Comparison of ENCODE assay signal across 28 cellular contexts in genomic region chr4:182425302-182425701, GRCh38.
"Had no signal": no experiment of that assay in that cellular context is flagged by ENCODE, and none has a peak within 500 bp of the region (broad histone marks: within the 10 kb centered on the region; RNA-seq: fewer than 3 reads in every experiment).

No MANE protein-coding gene starts in this region.

- DNase-seq: activated CD4-positive, alpha-beta memory T cell treated with anti-CD3 and anti-CD28 coated beads, Interleukin-2, amount 10 ng/mL, durations not matched to agents 7 days and 5 days; activated CD4-positive, alpha-beta T cell treated with anti-CD3 and anti-CD28 coated beads for 1 hour; activated CD4-positive, alpha-beta T cell treated with anti-CD3 and anti-CD28 coated beads for 36 hours; activated CD4-positive, alpha-beta T cell treated with anti-CD3 and anti-CD28 coated beads for 48 hours; activated CD4-positive, alpha-beta T cell treated with anti-CD3 and anti-CD28 coated beads, Interleukin-2, amount 10 ng/mL, durations not matched to agents 7 days and 5 days; activated CD4-positive, alpha-beta T cell treated with anti-CD3 and anti-CD28 coated beads, Interleukin-2, amount 50 U/mL, for 48 hours; activated CD4-positive, CD25-positive, alpha-beta regulatory T cell; activated CD8-positive, alpha-beta memory T cell treated with anti-CD3 and anti-CD28 coated beads for 24 hours; activated CD8-positive, alpha-beta memory T cell treated with anti-CD3 and anti-CD28 coated beads, Interleukin-2, amount 10 ng/mL, durations not matched to agents 7 days and 5 days; activated CD8-positive, alpha-beta memory T cell treated with anti-CD3 and anti-CD28 coated beads, Interleukin-2, amount 50 U/mL, for 48 hours; activated CD8-positive, alpha-beta T cell treated with anti-CD3 and anti-CD28 coated beads, Interleukin-2, amount 10 ng/mL, durations not matched to agents 7 days and 5 days; activated effector memory CD4-positive, alpha-beta T cell treated with Interleukin-2 at 50 U/mL for 16 hours; activated gamma-delta T cell; activated naive CD4-positive, alpha-beta T cell treated with anti-CD3 and anti-CD28 coated beads, Interleukin-2, amount 10 ng/mL, durations not matched to agents 7 days and 5 days; activated naive CD4-positive, alpha-beta T cell treated with Interleukin-2 at 50 U/mL for 16 hours; activated naive CD8-positive, alpha-beta T cell treated with anti-CD3 and anti-CD28 coated beads, Interleukin-2, amount 10 ng/mL, durations not matched to agents 7 days and 5 days; activated naive CD8-positive, alpha-beta T cell treated with anti-CD3 and anti-CD28 coated beads, Interleukin-2, amount 50 U/mL, for 24 hours; activated T-cell treated with anti-CD3 and anti-CD28 coated beads, Interleukin-2, amount 50 U/mL, for 24 hours; activated T-cell treated with anti-CD3 and anti-CD28 coated beads, Interleukin-2, amount 50 U/mL, for 48 hours; amniotic stem cell; aorta; body of pancreas; brain microvascular endothelial cell; central memory CD4-positive, alpha-beta T cell; T-helper 2 cell; T-helper 9 cell; WERI-Rb-1 had no signal

- H3K27me3 ChIP-seq: body of pancreas, brain microvascular endothelial cell, breast epithelium had no signal

- H3K9me3 ChIP-seq: body of pancreas, breast epithelium had no signal

- H3K4me3 ChIP-seq: body of pancreas, breast epithelium had no signal

- H3K27ac ChIP-seq: body of pancreas, brain microvascular endothelial cell, breast epithelium, WERI-Rb-1 had no signal

- H3K4me1 ChIP-seq: body of pancreas, breast epithelium had no signal

- H3K36me3 ChIP-seq: brain microvascular endothelial cell, breast epithelium, WERI-Rb-1 had no signal
